Comparison of ENCODE assay signal across 1 cellular context in the genomic region with DNA sequence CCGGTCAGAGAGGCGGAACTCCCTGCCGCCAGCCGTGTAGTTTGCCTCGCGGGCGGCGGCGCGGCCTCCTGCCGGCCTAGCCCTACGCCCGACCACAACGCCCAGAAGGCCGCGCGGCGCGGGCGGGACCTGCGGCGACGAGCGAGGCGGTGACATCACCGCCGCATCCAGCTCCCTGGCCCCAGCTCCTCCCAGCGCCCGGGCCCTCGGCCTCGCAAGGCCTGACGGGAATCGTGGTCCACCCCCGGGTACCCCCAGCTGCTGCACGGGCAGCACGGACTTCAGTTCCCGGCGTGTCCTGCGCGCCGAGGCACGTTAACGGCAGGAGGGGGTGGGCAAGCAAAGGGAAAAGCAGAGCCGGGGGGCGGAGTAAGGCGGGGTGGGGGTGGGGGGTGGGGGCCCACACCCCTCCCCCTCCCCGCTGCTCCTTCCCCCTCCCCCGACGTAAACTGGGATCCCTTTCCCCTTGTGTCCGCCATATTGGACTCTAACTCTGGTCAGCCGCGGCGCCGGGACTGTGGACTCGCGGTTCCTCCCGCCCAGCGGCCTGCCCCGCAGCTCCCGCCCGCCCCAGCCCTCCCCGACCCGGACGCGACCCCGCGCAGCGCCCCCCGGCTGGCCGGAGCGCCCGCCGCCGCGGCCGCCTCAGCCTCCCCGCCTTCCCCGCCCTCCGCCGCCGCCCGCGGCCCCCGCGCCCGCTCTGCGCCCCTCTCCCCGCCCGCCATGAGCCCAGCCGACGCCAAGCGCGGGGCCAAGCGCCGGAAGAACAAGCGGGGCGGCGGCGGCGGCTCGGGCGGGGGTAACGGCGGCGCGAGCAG.
TF ChIP-seq lines count a peak whose summit lies in the region.

A gene with protein sequence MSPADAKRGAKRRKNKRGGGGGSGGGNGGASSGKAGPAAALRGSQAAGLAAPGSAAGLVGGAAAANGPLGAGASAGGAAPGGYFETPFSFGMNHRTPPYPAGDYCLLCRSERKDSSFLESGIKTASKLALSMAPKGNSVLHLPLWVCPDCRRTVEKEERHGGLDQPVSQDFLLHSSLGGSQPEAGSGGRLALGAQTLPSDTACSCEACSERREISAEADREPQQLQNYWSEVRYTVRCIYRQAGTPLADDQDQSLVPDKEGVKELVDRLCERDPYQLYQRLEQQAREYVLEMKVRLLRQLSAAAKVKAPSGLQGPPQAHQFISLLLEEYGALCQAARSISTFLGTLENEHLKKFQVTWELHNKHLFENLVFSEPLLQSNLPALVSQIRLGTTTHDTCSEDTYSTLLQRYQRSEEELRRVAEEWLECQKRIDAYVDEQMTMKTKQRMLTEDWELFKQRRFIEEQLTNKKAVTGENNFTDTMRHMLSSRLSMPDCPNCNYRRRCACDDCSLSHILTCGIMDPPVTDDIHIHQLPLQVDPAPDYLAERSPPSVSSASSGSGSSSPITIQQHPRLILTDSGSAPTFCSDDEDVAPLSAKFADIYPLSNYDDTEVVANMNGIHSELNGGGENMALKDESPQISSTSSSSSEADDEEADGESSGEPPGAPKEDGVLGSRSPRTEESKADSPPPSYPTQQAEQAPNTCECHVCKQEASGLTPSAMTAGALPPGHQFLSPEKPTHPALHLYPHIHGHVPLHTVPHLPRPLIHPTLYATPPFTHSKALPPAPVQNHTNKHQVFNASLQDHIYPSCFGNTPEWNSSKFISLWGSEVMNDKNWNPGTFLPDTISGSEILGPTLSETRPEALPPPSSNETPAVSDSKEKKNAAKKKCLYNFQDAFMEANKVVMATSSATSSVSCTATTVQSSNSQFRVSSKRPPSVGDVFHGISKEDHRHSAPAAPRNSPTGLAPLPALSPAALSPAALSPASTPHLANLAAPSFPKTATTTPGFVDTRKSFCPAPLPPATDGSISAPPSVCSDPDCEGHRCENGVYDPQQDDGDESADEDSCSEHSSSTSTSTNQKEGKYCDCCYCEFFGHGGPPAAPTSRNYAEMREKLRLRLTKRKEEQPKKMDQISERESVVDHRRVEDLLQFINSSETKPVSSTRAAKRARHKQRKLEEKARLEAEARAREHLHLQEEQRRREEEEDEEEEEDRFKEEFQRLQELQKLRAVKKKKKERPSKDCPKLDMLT (N-terminal part only) (plus strand): TSS at position 455 of the 818 bp plus-strand sequence. CDS start 269 bp downstream, at position 724.

TF ChIP-seq in K562, 482 proteins besides CTCF, POLR2A, EP300 and RAD21 (continued from another document and continues in another):
- TF ChIP-seq RBBP5 (IDR thresholded peaks at IDR 0.05; ENCODE audit: borderline replicate concordance, insufficient read depth, low read length, poor library complexity, severe bottlenecking) (peak; percentile 22), ZNF436 (CRISPR knock-in tag; IDR thresholded peaks at IDR 0.05) (no peak), CHD2 (IDR thresholded peaks at IDR 0.05; ENCODE audit: low read depth, low read length) (peak; percentile 18; the same call in 1 of the 2 replicates), POU5F1 (IDR thresholded peaks at IDR 0.05; ENCODE audit: borderline replicate concordance, low read depth, low read length, partially characterized antibody) (peak; percentile 36), SRF (CRISPR knock-in tag; IDR thresholded peaks at IDR 0.05) (0 out of 4 replicates have a peak, but pooled peaks of 1 of the 2 experiments have one; percentile 24), MEIS2 (IDR thresholded peaks at IDR 0.05; ENCODE audit: partially characterized antibody) (peak; percentile 34), ZNF143 (CRISPR knock-in tag; IDR thresholded peaks at IDR 0.05) (peak; percentile 88), HNRNPL (IDR thresholded peaks at IDR 0.05; ENCODE audit: low read depth, low read length) (peak; percentile 39; the same call in 1 of the 2 replicates), EGR1 (conservative IDR thresholded peaks at IDR 0.05) (peak; percentile 72), BCLAF1 (IDR thresholded peaks at IDR 0.05; ENCODE audit: borderline replicate concordance in 1 of 2, control insufficient read depth in 1 of 2, low read depth in 2 of 2, low read length in 1 of 2) (0 out of 4 replicates have a peak, but pooled peaks of 1 of the 2 experiments have one; percentile 49), CREB1 (IDR thresholded peaks at IDR 0.05) (peak; percentile 87), CREB1 (CRISPR knock-in tag; IDR thresholded peaks at IDR 0.05) (peak; percentile 85), CBX8 (IDR thresholded peaks at IDR 0.05; ENCODE audit: borderline replicate concordance, extremely low read depth, low read depth, low read length, poor library complexity, severe bottlenecking) (no peak), HNRNPUL1 (IDR thresholded peaks at IDR 0.05; ENCODE audit: low read length) (no peak), CBFB (CRISPR knock-in tag; IDR thresholded peaks at IDR 0.05) (no peak), ZBTB40 (IDR thresholded peaks at IDR 0.05) (0 out of 2 replicates have a peak, but pooled peaks have one; percentile 28), ZBTB40 (CRISPR knock-in tag; IDR thresholded peaks at IDR 0.05) (no peak), NBN (IDR thresholded peaks at IDR 0.05; ENCODE audit: low read depth) (no peak), SP1 (CRISPR knock-in tag; IDR thresholded peaks at IDR 0.05) (peak; percentile 80; the same call in 1 of the 2 replicates), FIP1L1 (IDR thresholded peaks at IDR 0.05; ENCODE audit: low read depth, low read length, poor library complexity, severe bottlenecking) (peak; percentile 61)
- TF ChIP-seq, protein P1, sequence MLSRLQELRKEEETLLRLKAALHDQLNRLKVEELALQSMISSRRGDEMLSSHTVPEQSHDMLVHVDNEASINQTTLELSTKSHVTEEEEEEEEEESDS (CRISPR knock-in tag; IDR thresholded peaks at IDR 0.05) = no peak
- TF ChIP-seq, protein P2, sequence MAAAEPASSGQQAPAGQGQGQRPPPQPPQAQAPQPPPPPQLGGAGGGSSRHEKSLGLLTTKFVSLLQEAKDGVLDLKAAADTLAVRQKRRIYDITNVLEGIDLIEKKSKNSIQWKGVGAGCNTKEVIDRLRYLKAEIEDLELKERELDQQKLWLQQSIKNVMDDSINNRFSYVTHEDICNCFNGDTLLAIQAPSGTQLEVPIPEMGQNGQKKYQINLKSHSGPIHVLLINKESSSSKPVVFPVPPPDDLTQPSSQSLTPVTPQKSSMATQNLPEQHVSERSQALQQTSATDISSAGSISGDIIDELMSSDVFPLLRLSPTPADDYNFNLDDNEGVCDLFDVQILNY (CRISPR knock-in tag; IDR thresholded peaks at IDR 0.05) = 0 out of 2 replicates have a peak, but pooled peaks have one; percentile 11
- TF ChIP-seq, protein P3, sequence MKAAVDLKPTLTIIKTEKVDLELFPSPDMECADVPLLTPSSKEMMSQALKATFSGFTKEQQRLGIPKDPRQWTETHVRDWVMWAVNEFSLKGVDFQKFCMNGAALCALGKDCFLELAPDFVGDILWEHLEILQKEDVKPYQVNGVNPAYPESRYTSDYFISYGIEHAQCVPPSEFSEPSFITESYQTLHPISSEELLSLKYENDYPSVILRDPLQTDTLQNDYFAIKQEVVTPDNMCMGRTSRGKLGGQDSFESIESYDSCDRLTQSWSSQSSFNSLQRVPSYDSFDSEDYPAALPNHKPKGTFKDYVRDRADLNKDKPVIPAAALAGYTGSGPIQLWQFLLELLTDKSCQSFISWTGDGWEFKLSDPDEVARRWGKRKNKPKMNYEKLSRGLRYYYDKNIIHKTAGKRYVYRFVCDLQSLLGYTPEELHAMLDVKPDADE (conservative IDR thresholded peaks at IDR 0.05; ENCODE audit: control insufficient read depth, low read depth, low read length) = peak; percentile 97; the same call in 1 of the 2 replicates
- TF ChIP-seq, protein P4, sequence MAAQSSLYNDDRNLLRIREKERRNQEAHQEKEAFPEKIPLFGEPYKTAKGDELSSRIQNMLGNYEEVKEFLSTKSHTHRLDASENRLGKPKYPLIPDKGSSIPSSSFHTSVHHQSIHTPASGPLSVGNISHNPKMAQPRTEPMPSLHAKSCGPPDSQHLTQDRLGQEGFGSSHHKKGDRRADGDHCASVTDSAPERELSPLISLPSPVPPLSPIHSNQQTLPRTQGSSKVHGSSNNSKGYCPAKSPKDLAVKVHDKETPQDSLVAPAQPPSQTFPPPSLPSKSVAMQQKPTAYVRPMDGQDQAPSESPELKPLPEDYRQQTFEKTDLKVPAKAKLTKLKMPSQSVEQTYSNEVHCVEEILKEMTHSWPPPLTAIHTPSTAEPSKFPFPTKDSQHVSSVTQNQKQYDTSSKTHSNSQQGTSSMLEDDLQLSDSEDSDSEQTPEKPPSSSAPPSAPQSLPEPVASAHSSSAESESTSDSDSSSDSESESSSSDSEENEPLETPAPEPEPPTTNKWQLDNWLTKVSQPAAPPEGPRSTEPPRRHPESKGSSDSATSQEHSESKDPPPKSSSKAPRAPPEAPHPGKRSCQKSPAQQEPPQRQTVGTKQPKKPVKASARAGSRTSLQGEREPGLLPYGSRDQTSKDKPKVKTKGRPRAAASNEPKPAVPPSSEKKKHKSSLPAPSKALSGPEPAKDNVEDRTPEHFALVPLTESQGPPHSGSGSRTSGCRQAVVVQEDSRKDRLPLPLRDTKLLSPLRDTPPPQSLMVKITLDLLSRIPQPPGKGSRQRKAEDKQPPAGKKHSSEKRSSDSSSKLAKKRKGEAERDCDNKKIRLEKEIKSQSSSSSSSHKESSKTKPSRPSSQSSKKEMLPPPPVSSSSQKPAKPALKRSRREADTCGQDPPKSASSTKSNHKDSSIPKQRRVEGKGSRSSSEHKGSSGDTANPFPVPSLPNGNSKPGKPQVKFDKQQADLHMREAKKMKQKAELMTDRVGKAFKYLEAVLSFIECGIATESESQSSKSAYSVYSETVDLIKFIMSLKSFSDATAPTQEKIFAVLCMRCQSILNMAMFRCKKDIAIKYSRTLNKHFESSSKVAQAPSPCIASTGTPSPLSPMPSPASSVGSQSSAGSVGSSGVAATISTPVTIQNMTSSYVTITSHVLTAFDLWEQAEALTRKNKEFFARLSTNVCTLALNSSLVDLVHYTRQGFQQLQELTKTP (IDR thresholded peaks at IDR 0.05; ENCODE audit: low read depth in 1 of 2, partially characterized antibody in 2 of 2) = peak in 1 of 2 experiments; percentile 96
